In genomic region chr11:45079567-45079942, GRCh38 we compare ENCODE assay signal across 13 cellular contexts.
A peak's percentile ranks its signal among the peaks of the same experiment; 100 is the strongest.
DNase-seq lines count a peak whose midpoint lies in the region; ATAC-seq and TF ChIP-seq lines count a peak whose summit lies in the region.
"Had no signal": no experiment of that assay in that cellular context is flagged by ENCODE, and none has a peak within 500 bp of the region (broad histone marks: within the 10 kb centered on the region; RNA-seq: fewer than 3 reads in every experiment).

No MANE protein-coding gene starts in this region.

- in situ Hi-C loops in transverse colon (cut with MboI; ENCODE audit: low pct_ligation_motif_present in 1 of 4, low pct_unique_long_range_greater_than_20kb in 1 of 4, low sequenced_read_pairs in 3 of 4) = loop anchor here in 1 of 4 donors (25.0 kb wide), 1 partner anchor 517 kb away; the partner anchor contains the start of gene CD82

- WGBS in right cardiac atrium = 89% methylated on average over 1 of the region's 1 CpG
- 73% methylated on average over 1 of the region's 1 CpG; no CpG with 5 or more reads in 1 of the 2 donors for WGBS in transverse colon (ENCODE audit: low coverage in 1 of 2), 2 donors

- H3K9me3 ChIP-seq in cardiac muscle cell (ENCODE audit: low read depth) (no peaks in the 10 kb centered on the region), right cardiac atrium (ENCODE audit: control insufficient read depth, low read length) (no peaks in the 10 kb centered on the region), muscle layer of colon (ENCODE audit: low read length) (no peaks in the 10 kb centered on the region), transverse colon (no peaks in the 10 kb centered on the region)
- H3K9me3 ChIP-seq: colonic mucosa, lower lobe of right lung, stomach had no signal

- peak overlapping the region; percentile 84 for H3K27ac Mint-ChIP-seq in activated B cell treated with CpG ODN at 0.5 μM for 24 hours
- H3K27ac Mint-ChIP-seq: GM23338 had no signal

- intact Hi-C loops in right cardiac atrium (cut with DNase I) = no loop called here
- intact Hi-C loops in activated B cell treated with CpG ODN at 0.5 μM for 24 hours (cut with micrococcal nuclease) = no loop called here
- intact Hi-C loops in transverse colon (cut with DNase I; ENCODE audit: low total_unique reads) = loop anchor here (1.0 kb wide), 1 partner anchor 18 kb away; no protein-coding TSS in a partner anchor

- no peaks in the 10 kb centered on the region for H3K9me3 Mint-ChIP-seq in activated B cell treated with CpG ODN at 0.5 μM for 24 hours

- no peaks in the 10 kb centered on the region for H3K36me3 Mint-ChIP-seq in activated B cell treated with CpG ODN at 0.5 μM for 24 hours (ENCODE audit: low read depth)

- no peak for TF ChIP-seq EP300 in transverse colon (IDR thresholded peaks at IDR 0.05; ENCODE audit: low read depth)

- peaks cover 74% of the 10 kb centered on the region for H3K4me1 Mint-ChIP-seq in activated B cell treated with CpG ODN at 0.5 μM for 24 hours

- no peaks in the 10 kb centered on the region for H3K27me3 Mint-ChIP-seq in activated B cell treated with CpG ODN at 0.5 μM for 24 hours

- POLR2A ChIA-PET in activated B cell treated with CpG ODN at 0.5 μM for 24 hours (lab: Charles Lee) = interaction anchor here (0.5 to 8.2 kb wide), 8 partner anchors 9 to 859 kb away, joined by 3 to 81 read pairs (median 7); partner anchors contain the start of gene TP53I11

- H3K4me1 ChIP-seq in cardiac muscle cell (ENCODE audit: low read depth) (peaks cover 24% of the 10 kb centered on the region), right cardiac atrium (ENCODE audit: control insufficient read depth, insufficient read depth, low read length) (no peaks in the 10 kb centered on the region), muscle layer of colon (ENCODE audit: insufficient read depth, low read length) (peaks cover 28% of the 10 kb centered on the region), transverse colon (peaks cover 12 to 28% (median 16%) of the 10 kb centered on the region in 4 donors)

- TF ChIP-seq CTCF in cardiac muscle cell (IDR thresholded peaks at IDR 0.05; ENCODE audit: low read depth, low read length) (no peak), activated B cell treated with CpG ODN at 0.5 μM for 24 hours (IDR thresholded peaks at IDR 0.05) (no peak), transverse colon (IDR thresholded peaks at IDR 0.05) (no peak)

- CTCF ChIA-PET in activated B cell treated with CpG ODN at 0.5 μM for 24 hours (lab: Charles Lee) = interaction anchor here (1.0 to 2.8 kb wide), 8 partner anchors 24 to 143 kb away, joined by 3 to 19 read pairs (median 4); no protein-coding TSS in a partner anchor

- DNase-seq in cardiac muscle cell (ENCODE audit: low read depth in 1 of 2, low spot score in 1 of 2) (no peak), right cardiac atrium (no peak), activated B cell treated with CpG ODN at 0.5 μM for 24 hours (no peak), transverse colon (no peak), AG08395 (ENCODE audit: low spot score) (no peak)
- DNase-seq: NCI-H1105 had no signal

- H3K4me3 ChIP-seq in cardiac muscle cell = no peak overlapping the region
- H3K4me3 ChIP-seq in right cardiac atrium (ENCODE audit: low read length) = no peak overlapping the region
- no peak overlapping the region for H3K4me3 ChIP-seq in muscle layer of colon (ENCODE audit: low read depth in 1 of 2, low read length in 2 of 2)
- no peak overlapping the region for H3K4me3 ChIP-seq in transverse colon
- H3K4me3 ChIP-seq: colonic mucosa, GM23338, lower lobe of right lung had no signal

- H3K27me3 ChIP-seq in cardiac muscle cell (no peaks in the 10 kb centered on the region), right cardiac atrium (ENCODE audit: control insufficient read depth, insufficient read depth) (no peaks in the 10 kb centered on the region), muscle layer of colon (ENCODE audit: control insufficient read depth in 1 of 2, insufficient read depth in 2 of 2, low read length in 2 of 2) (peaks cover 0 to 6% of the 10 kb centered on the region in 2 donors), transverse colon (no peaks in the 10 kb centered on the region)
- H3K27me3 ChIP-seq: colonic mucosa had no signal

- H3K27ac ChIP-seq in cardiac muscle cell = peak overlapping the region; percentile 47
- H3K27ac ChIP-seq in right cardiac atrium (ENCODE audit: low read length) = no peak overlapping the region
- peak overlapping the region; percentile 46 for H3K27ac ChIP-seq in muscle layer of colon (ENCODE audit: low read depth, low read length)
- peak overlapping the region; percentile 14 to 69 (median 38) for H3K27ac ChIP-seq in transverse colon
- H3K27ac ChIP-seq: colonic mucosa had no signal

- H3K4me3 Mint-ChIP-seq in activated B cell treated with CpG ODN at 0.5 μM for 24 hours = no peak overlapping the region
- H3K4me3 Mint-ChIP-seq: GM23338 had no signal

- H3K36me3 ChIP-seq in cardiac muscle cell (no peaks in the 10 kb centered on the region), muscle layer of colon (ENCODE audit: insufficient read depth, low read length) (no peaks in the 10 kb centered on the region), transverse colon (no peaks in the 10 kb centered on the region)
- H3K36me3 ChIP-seq: colonic mucosa, lower lobe of right lung, stomach had no signal

- no peak overlapping the region for H3K9ac ChIP-seq in muscle layer of colon (ENCODE audit: low read length)

- no peak for TF ChIP-seq POLR2A in transverse colon (IDR thresholded peaks at IDR 0.05)

- ATAC-seq in right cardiac atrium = no peak
- no peak for ATAC-seq in activated B cell treated with CpG ODN at 0.5 μM for 24 hours (ENCODE audit: low read depth)
- no peak for ATAC-seq in GM21786 (IDR thresholded peaks at IDR 0.05; ENCODE audit: unreplicated experiment)
- ATAC-seq in HG02938 (IDR thresholded peaks at IDR 0.05; ENCODE audit: unreplicated experiment) = no peak
- ATAC-seq: GM23338 had no signal
